8 cellular contexts compared by ENCODE assay signal in the genomic region with DNA sequence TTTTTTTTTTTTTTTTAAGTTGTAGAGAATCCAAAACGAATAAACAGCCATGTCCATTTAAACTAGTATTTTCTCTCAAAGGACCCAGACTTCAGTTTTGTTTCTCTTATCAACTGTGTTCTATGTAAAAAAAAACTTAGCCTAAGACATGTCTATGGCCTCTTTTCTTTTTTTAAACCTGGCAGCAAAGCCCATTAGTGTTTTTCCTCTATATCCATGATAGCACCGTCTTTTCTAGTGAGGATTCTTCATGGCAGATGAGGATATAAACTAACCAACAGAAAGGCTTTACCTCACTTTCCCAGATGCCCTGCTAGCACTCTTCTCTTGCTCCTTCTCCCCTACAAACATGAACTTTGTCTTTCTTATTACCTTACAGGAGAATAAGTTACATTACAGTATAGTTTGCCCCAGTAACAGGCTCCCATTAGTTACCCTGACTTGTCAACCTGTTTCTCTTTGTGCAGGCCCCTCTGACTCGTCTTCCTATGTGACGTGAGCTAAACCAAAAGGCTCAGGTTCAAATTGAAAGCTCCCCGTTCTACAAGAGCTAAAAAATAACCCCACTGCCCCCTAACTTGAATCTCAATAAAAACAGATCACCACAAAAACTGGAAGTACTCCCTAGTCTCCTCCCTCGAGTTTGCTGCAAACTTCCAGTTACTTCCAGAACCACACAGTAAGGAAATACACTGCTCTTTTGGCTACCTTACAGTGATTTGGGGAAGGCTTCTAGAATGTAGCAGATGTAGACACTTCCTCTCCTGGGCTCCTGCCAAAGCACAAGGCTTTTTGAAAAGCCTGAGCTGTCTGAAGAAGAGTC. TPM values are rescaled to one million over a fixed set of nuclear protein-coding genes. Genes with fewer than 3 reads are reported as not detected.
DNase-seq lines count a peak whose midpoint lies in the region; ATAC-seq, FAIRE-seq and TF ChIP-seq lines count a peak whose summit lies in the region.

No MANE protein-coding gene starts in this region.

- intact Hi-C loops in pancreas (cut with DNase I), result no loop called here

- WGBS in pancreas, 2 donors, result 63 to 76% methylated on average over 6 of the region's 6 CpGs

- no peaks in the 10 kb centered on the region for H3K27me3 Mint-ChIP-seq in T-helper 1 cell treated with Interleukin-12 subunit alpha and Interleukin-12 subunit beta and Interleukin-4 antibody, amounts not matched to agents 30 μg/mL and 1 μg/mL, for 36 hours (ENCODE audit: low read depth)

- peak overlapping the region; percentile 62 for H3K4me3 Mint-ChIP-seq in T-helper 1 cell treated with Interleukin-12 subunit alpha and Interleukin-12 subunit beta and Interleukin-4 antibody, amounts not matched to agents 30 μg/mL and 1 μg/mL, for 36 hours

- H3K4me1 Mint-ChIP-seq in T-helper 1 cell treated with Interleukin-12 subunit alpha and Interleukin-12 subunit beta and Interleukin-4 antibody, amounts not matched to agents 30 μg/mL and 1 μg/mL, for 36 hours (ENCODE audit: low read depth), result peaks cover 20% of the 10 kb centered on the region

- no peak for FAIRE-seq in pancreas (lab: Jason Lieb, UNC)

- H3K4me1 ChIP-seq in pancreas, result peaks cover 0 to 6% (median 0%) of the 10 kb centered on the region in 3 donors

- H3K9me3 Mint-ChIP-seq in T-helper 1 cell treated with Interleukin-12 subunit alpha and Interleukin-12 subunit beta and Interleukin-4 antibody, amounts not matched to agents 30 μg/mL and 1 μg/mL, for 36 hours, result no peaks in the 10 kb centered on the region

- no peak for TF ChIP-seq CTCF in GM12865 (IDR thresholded peaks at IDR 0.05; ENCODE audit: insufficient read depth, low read depth, low read length, missing control alignments)
- TF ChIP-seq CTCF in fibroblast of the aortic adventitia (IDR thresholded peaks at IDR 0.05; ENCODE audit: insufficient read depth, low read length), result no peak
- TF ChIP-seq CTCF in pancreas (IDR thresholded peaks at IDR 0.05), result no peak

- H3K36me3 ChIP-seq in pancreas, result peaks cover 0 to 9% (median 0%) of the 10 kb centered on the region in 3 donors

- peak overlapping the region in 2 of 4 donors; percentile 54 to 66 for H3K27ac ChIP-seq in pancreas

- H3K9me3 ChIP-seq in pancreas, result no peaks in the 10 kb centered on the region

- no peak overlapping the region for H3K4me3 ChIP-seq in GM12865 (ENCODE audit: low read depth, low read length)
- H3K4me3 ChIP-seq in fibroblast of the aortic adventitia (ENCODE audit: low read depth, low read length), result peak overlapping the region; percentile 32
- no peak overlapping the region for H3K4me3 ChIP-seq in pancreas

- H3K27me3 ChIP-seq in pancreas, result no peaks in the 10 kb centered on the region

- DNase-seq in GM12865 (ENCODE audit: low read depth) (peak; percentile 42), fibroblast of the aortic adventitia (ENCODE audit: low read depth) (peak; percentile 93), pancreas (peak in 1 of 6 donors; percentile 77), NCI-H524 treated with DMSO at 0.1 percent for 48 hours (lab: John Stamatoyannopoulos, UW) (no peak), NCI-H510A (lab: John Stamatoyannopoulos, UW) (no peak)

- peak overlapping the region; percentile 96 for H3K27ac Mint-ChIP-seq in T-helper 1 cell treated with Interleukin-12 subunit alpha and Interleukin-12 subunit beta and Interleukin-4 antibody, amounts not matched to agents 30 μg/mL and 1 μg/mL, for 36 hours

- ATAC-seq in pancreas, result peak in 3 of 4 donors; percentile 56 to 92 (median 90)
- ATAC-seq in HG02970 (IDR thresholded peaks at IDR 0.05; ENCODE audit: low FRiP score, unreplicated experiment), result no peak
- ATAC-seq in GM21576 (IDR thresholded peaks at IDR 0.05; ENCODE audit: unreplicated experiment), result no peak

- peaks cover 21% of the 10 kb centered on the region for H3K36me3 Mint-ChIP-seq in T-helper 1 cell treated with Interleukin-12 subunit alpha and Interleukin-12 subunit beta and Interleukin-4 antibody, amounts not matched to agents 30 μg/mL and 1 μg/mL, for 36 hours (ENCODE audit: low read depth)

RNA-seq across cellular contexts. Expression of gene P4HA1, which starts 20.1 kb away (rescaled TPM):
- 159 and 170 TPM in 2 replicates for total RNA-seq in fibroblast of the aortic adventitia (ENCODE audit: low replicate concordance)
- 10 to 100 TPM in 3 of 6 donors, 1 to 10 TPM in 3; 8.6 to 26.1 (median 11.8) TPM for total RNA-seq in pancreas
- 1 to 10 TPM; 3.8 to 7.0 TPM for polyA plus RNA-seq in pancreas

RNA-seq across cellular contexts. Expression of gene NUDT13, which starts 33.7 kb away (rescaled TPM):
- 1.8 TPM in 2 replicates for total RNA-seq in fibroblast of the aortic adventitia (ENCODE audit: low replicate concordance)
- total RNA-seq in pancreas, result 1 to 10 TPM in 5 of 6 donors, under 1 TPM in 1; 0.95 to 1.8 (median 1.2) TPM
- 1 to 10 TPM; 1.8 to 2.4 TPM for polyA plus RNA-seq in pancreas

Comparison
In these comparisons a context has a peak if more than half of its experiments do, and no peak if none do; other contexts are left out.
1. DNase-seq: peak in GM12865 (single experiment) and fibroblast of the aortic adventitia (single experiment); none in NCI-H524 treated with DMSO at 0.1 percent for 48 hours (single experiment) and NCI-H510A (single experiment).
2. ATAC-seq: peak in pancreas (3 of 4); none in HG02970 (single experiment) and GM21576 (single experiment).